8 cellular contexts compared by ENCODE assay signal in the genomic region with DNA sequence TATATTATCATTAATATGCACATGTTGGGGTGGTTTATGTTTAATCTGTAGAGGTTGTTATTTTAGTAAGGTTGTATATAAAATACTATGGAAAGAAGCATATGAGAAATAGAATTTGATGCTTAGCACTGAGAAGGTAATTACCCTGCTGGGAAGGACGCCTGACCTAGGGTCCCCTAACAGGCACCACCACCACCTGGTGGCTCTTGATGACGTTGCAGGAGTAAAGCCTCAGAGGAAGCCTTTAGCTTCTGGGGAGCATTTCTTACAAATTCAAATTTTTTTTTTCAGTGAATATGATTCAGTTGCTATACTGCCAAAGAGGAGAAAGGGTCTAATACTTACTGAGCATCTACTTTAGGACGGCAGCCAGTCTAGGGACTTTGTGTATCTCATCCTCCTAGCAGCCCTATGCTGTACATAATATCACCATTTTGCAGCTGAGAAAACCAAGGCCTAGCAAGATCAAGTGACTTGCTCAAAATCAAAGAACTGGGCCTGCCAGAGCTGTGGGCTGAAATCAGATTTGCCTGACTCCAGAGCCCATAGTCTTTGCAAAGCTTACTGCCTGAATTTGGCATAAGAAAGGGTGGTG.
DNase-seq lines count a peak whose midpoint lies in the region; ATAC-seq, FAIRE-seq and TF ChIP-seq lines count a peak whose summit lies in the region.

No MANE protein-coding gene starts in this region.

- intact Hi-C loops in Right ventricle myocardium superior (cut with DNase I), result loop anchor here (2.0 kb wide), 1 partner anchor 279 kb away; no protein-coding TSS in a partner anchor
- intact Hi-C loops in Right ventricle myocardium inferior (cut with DNase I), result loop anchor here (10.0 kb wide), 1 partner anchor 75 kb away; the partner anchor contains the start of gene GAREM1
- intact Hi-C loops in K562 (cut with micrococcal nuclease), result loop anchor here (1.0 kb wide), 2 partner anchors 278 to 391 kb away; no protein-coding TSS in a partner anchor

- peak; percentile 46 for DNase-seq in Right ventricle myocardium superior
- no peak for DNase-seq in Right ventricle myocardium inferior (ENCODE audit: missing footprints)
- peak; percentile 45 for DNase-seq in NB4 (ENCODE audit: low read depth)
- DNase-seq in SK-N-SH, result peak; percentile 81
- peak; percentile 42 to 48 (median 46) for DNase-seq in K562 (ENCODE audit: extremely low read depth in 1 of 4, low spot score in 3 of 4)
- DNase-seq in keratinocyte (ENCODE audit: low read depth, low spot score), result no peak
- DNase-seq in stimulated activated CD4-positive, alpha-beta T cell treated with anti-CD3 and anti-CD28 coated beads, Interleukin-4, amount 100 ng/mL, for 24 hours, result peak; percentile 50

- H3F3A ChIP-seq in SK-N-SH (replicated peaks; ENCODE audit: insufficient read depth), result no peaks in the 10 kb centered on the region

- BruUV-seq in K562 (replicated peaks; lab: Mats Ljungman, UMichigan), result no TSS peak

- no peaks in the 10 kb centered on the region for H3K9me2 ChIP-seq in SK-N-SH

- H3K9ac ChIP-seq in SK-N-SH (no peak overlapping the region), K562 (ENCODE audit: insufficient read depth in 1 of 2, low read depth in 2 of 2, low read length in 2 of 2) (no peak overlapping the region), keratinocyte (ENCODE audit: control insufficient read depth, extremely low read depth, insufficient read depth, low read length) (no peak overlapping the region)

- H3K27me3 ChIP-seq in SK-N-SH (ENCODE audit: insufficient read depth) (no peaks in the 10 kb centered on the region), K562 (ENCODE audit: control insufficient read depth in 2 of 2, insufficient read depth in 2 of 2, low read length in 2 of 2) (no peaks in the 10 kb centered on the region), keratinocyte (ENCODE audit: control insufficient read depth, extremely low read depth, insufficient read depth, low read length) (no peaks in the 10 kb centered on the region)

- in situ Hi-C loops in K562 (cut with MboI), result no loop called here

- peak; percentile 67 for TF ChIP-seq CTCF in NB4 (IDR thresholded peaks at IDR 0.05; ENCODE audit: low read depth, low read length)
- TF ChIP-seq CTCF in SK-N-SH (IDR thresholded peaks at IDR 0.05), result peak; percentile 78
- TF ChIP-seq CTCF in K562 (IDR thresholded peaks at IDR 0.05 in 2 of 3, conservative IDR thresholded peaks at IDR 0.05 in 1 of 3; ENCODE audit: insufficient read depth in 2 of 3, low read depth in 1 of 3, low read length in 3 of 3), result peak; percentile 50 to 62 (median 61)
- TF ChIP-seq CTCF in keratinocyte (optimal IDR thresholded peaks at IDR 0.05 in 1 of 3, IDR thresholded peaks at IDR 0.05 in 1 of 3, conservative IDR thresholded peaks at IDR 0.05 in 1 of 3; ENCODE audit: extremely low read depth in 1 of 3, insufficient read depth in 2 of 3, low read length in 3 of 3), result peak; percentile 77 to 80 (median 79)

- POLR2A ChIA-PET in SK-N-SH (lab: Yijun Ruan, JAX), result interaction anchor here (0.6 kb wide), 1 partner anchor 280 kb away, joined by 3 read pairs; no protein-coding TSS in a partner anchor
- POLR2A ChIA-PET in K562 (lab: Yijun Ruan, JAX), result no interaction called here

- H3K4me2 ChIP-seq in SK-N-SH (no peak overlapping the region), K562 (ENCODE audit: insufficient read depth, low read length) (no peak overlapping the region), keratinocyte (ENCODE audit: control insufficient read depth, extremely low read depth, insufficient read depth, low read depth, low read length) (no peak overlapping the region)

- H3K9me1 ChIP-seq in K562 (ENCODE audit: control insufficient read depth, insufficient read depth, low read length) (no peaks in the 10 kb centered on the region), keratinocyte (ENCODE audit: control insufficient read depth, extremely low read depth, insufficient read depth, low read length) (no peaks in the 10 kb centered on the region)

- dilution Hi-C loops in keratinocyte (cut with MboI; ENCODE audit: extremely low pct_ligation_motif_present, low sequenced_read_pairs), result no loop called here

- TF ChIP-seq EP300 in SK-N-SH (IDR thresholded peaks at IDR 0.05; ENCODE audit: borderline replicate concordance in 1 of 2, low read depth in 1 of 2, low read length in 1 of 2) (no peak), K562 (IDR thresholded peaks at IDR 0.05; ENCODE audit: low read length) (no peak)

- H3K27ac ChIP-seq in SK-N-SH (ENCODE audit: low read depth in 2 of 2, low read length in 1 of 2), result no peak overlapping the region
- no peak overlapping the region for H3K27ac ChIP-seq in K562 (ENCODE audit: extremely low read depth, low read depth, low read length)
- H3K27ac ChIP-seq in keratinocyte (ENCODE audit: control insufficient read depth, insufficient read depth, low read length), result no peak overlapping the region

- H2AFZ ChIP-seq in SK-N-SH (ENCODE audit: low read depth) (no peak overlapping the region), K562 (ENCODE audit: low read depth, low read length) (no peak overlapping the region), keratinocyte (ENCODE audit: control insufficient read depth, low read length) (no peak overlapping the region)

- H3K4me3 ChIP-seq in NB4 (ENCODE audit: low read depth, low read length) (no peak overlapping the region), SK-N-SH (ENCODE audit: low read depth in 2 of 2, low read length in 1 of 2) (no peak overlapping the region), K562 (no peak overlapping the region), keratinocyte (ENCODE audit: control insufficient read depth in 2 of 3, extremely low read depth in 1 of 3, insufficient read depth in 2 of 3, low read depth in 1 of 3, low read length in 3 of 3) (no peak overlapping the region)

- ATAC-seq in Right ventricle myocardium superior (ENCODE audit: poor library complexity), result peak; percentile 74
- no peak for ATAC-seq in Right ventricle myocardium inferior
- ATAC-seq in HG02623 (IDR thresholded peaks at IDR 0.05; ENCODE audit: unreplicated experiment), result peak; percentile 83
- ATAC-seq in K562, result peak; percentile 90

- no peaks in the 10 kb centered on the region for H3K36me3 ChIP-seq in SK-N-SH (replicated peaks in 1 of 2; ENCODE audit: control insufficient read depth in 1 of 2, insufficient read depth in 2 of 2, low read length in 1 of 2)
- H3K36me3 ChIP-seq in K562 (ENCODE audit: control insufficient read depth, insufficient read depth, low read length), result no peaks in the 10 kb centered on the region
- H3K36me3 ChIP-seq in keratinocyte (ENCODE audit: control insufficient read depth in 2 of 2, extremely low read depth in 1 of 2, insufficient read depth in 2 of 2, low read length in 2 of 2), result no peaks in the 10 kb centered on the region

- H3K4me1 ChIP-seq in SK-N-SH (ENCODE audit: control insufficient read depth in 1 of 2, insufficient read depth in 2 of 2, low read depth in 1 of 2, low read length in 1 of 2), result no peaks in the 10 kb centered on the region; a peak in 1 of 4 replicates
- H3K4me1 ChIP-seq in K562 (replicated peaks in 1 of 2; ENCODE audit: control insufficient read depth in 2 of 2, insufficient read depth in 2 of 2, low read length in 2 of 2), result no peaks in the 10 kb centered on the region
- no peaks in the 10 kb centered on the region for H3K4me1 ChIP-seq in keratinocyte (ENCODE audit: control insufficient read depth, extremely low read depth, insufficient read depth, low read length)

- FAIRE-seq in K562 (lab: Jason Lieb, UNC) (peak; percentile 54), keratinocyte (lab: Jason Lieb, UNC) (peak; percentile 81)

- TF ChIP-seq RAD21 in SK-N-SH (IDR thresholded peaks at IDR 0.05; ENCODE audit: low read length) (peak; percentile 95), K562 (CRISPR knock-in tag; conservative IDR thresholded peaks at IDR 0.05 in 1 of 2, IDR thresholded peaks at IDR 0.05 in 1 of 2) (peak; percentile 53 to 59)

- H4K20me1 ChIP-seq in SK-N-SH (ENCODE audit: insufficient read depth), result no peaks in the 10 kb centered on the region
- no peaks in the 10 kb centered on the region for H4K20me1 ChIP-seq in K562 (replicated peaks; ENCODE audit: control insufficient read depth, insufficient read depth, low read length)
- H4K20me1 ChIP-seq in keratinocyte (ENCODE audit: control insufficient read depth, extremely low read depth, insufficient read depth, low read length), result no peaks in the 10 kb centered on the region

- CTCF ChIA-PET in SK-N-SH (lab: Yijun Ruan, JAX), result interaction anchor here (0.6 to 10.9 kb wide), 51 partner anchors 8 to 413 kb away, joined by 3 to 182 read pairs (median 5); partner anchors contain the start of gene GAREM1
- CTCF ChIA-PET in K562 (lab: Yijun Ruan, JAX; ENCODE audit: low intra/inter-chr PET ratio), result interaction anchor here (0.7 to 1.2 kb wide), 4 partner anchors 278 to 394 kb away, joined by 3 to 6 read pairs (median 4); no protein-coding TSS in a partner anchor

- H3K9me3 ChIP-seq in SK-N-SH (no peaks in the 10 kb centered on the region), K562 (replicated peaks; ENCODE audit: control insufficient read depth, insufficient read depth, low read depth, low read length) (no peaks in the 10 kb centered on the region), keratinocyte (ENCODE audit: control insufficient read depth, low read depth, low read length) (no peaks in the 10 kb centered on the region)

- H3K79me2 ChIP-seq in SK-N-SH (ENCODE audit: insufficient read depth) (no peaks in the 10 kb centered on the region), K562 (ENCODE audit: control insufficient read depth, insufficient read depth, low read length) (no peaks in the 10 kb centered on the region), keratinocyte (ENCODE audit: control insufficient read depth, insufficient read depth, low read length) (no peaks in the 10 kb centered on the region)

- 5% methylated on average over 3 of the region's 3 CpGs for WGBS in SK-N-SH (ENCODE audit: low lambda C conversion rate)
- 0% methylated on average over 3 of the region's 3 CpGs for WGBS in K562 (ENCODE audit: insufficient coverage, low coverage, missing lambda C conversion rate)

- TF ChIP-seq POLR2A in NB4 (IDR thresholded peaks at IDR 0.05; ENCODE audit: extremely low read depth, insufficient read length) (no peak), K562 (conservative IDR thresholded peaks at IDR 0.05) (no peak)

TF ChIP-seq in SK-N-SH, 30 proteins besides CTCF, POLR2A, EP300 and RAD21:
- no peak for TF ChIP-seq FOXJ3 (CRISPR knock-in tag; IDR thresholded peaks at IDR 0.05)
- TF ChIP-seq NRF1 (IDR thresholded peaks at IDR 0.05; ENCODE audit: low read depth, low read length), result 0 out of 2 replicates have a peak, but pooled peaks have one; percentile 9
- peak; percentile 93 for TF ChIP-seq SMC3 (IDR thresholded peaks at IDR 0.05; ENCODE audit: low read depth, low read length)
TF ChIP-seq in SK-N-SH: peak in this region for 2.

Comparison
In these comparisons a context has a peak if more than half of its experiments do, and no peak if none do; other contexts are left out.
1. DNase-seq: peak in Right ventricle myocardium superior (single experiment), NB4 (single experiment), SK-N-SH (single experiment), K562 (4 of 4) and stimulated activated CD4-positive, alpha-beta T cell treated with anti-CD3 and anti-CD28 coated beads, Interleukin-4, amount 100 ng/mL, for 24 hours (single experiment); none in Right ventricle myocardium inferior (single experiment) and keratinocyte (single experiment).
2. Peak in every context shown above with its lines, with median percentiles within 50 percentile points of each other: CTCF ChIP-seq.